26 cellular contexts compared by ENCODE assay signal in the genomic region with DNA sequence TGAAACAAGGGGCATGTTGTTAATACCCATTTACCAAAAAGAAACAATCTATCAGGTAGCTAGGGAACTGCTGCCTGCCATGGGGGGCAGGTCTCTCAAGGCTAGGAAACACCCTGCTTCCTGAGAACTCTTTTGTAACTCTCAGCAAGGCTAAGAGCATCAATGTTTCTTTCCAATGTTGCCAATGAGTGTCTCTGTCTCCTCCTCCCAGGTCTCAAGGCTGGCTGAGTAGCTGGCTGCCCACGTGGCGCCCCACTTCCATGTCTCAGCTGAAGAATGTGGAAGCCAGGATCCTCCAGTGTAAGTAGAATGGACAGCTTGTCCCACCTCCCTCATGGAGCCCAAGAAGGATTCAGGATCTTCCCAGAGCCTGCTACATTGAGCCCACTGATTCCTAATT.
DNase-seq lines count a peak whose midpoint lies in the region; ATAC-seq and TF ChIP-seq lines count a peak whose summit lies in the region.
"Had no signal": no experiment of that assay in that cellular context is flagged by ENCODE, and none has a peak within 500 bp of the region (broad histone marks: within the 10 kb centered on the region; RNA-seq: fewer than 3 reads in every experiment).

No MANE protein-coding gene starts in this region.

- H3K4me1 Mint-ChIP-seq in stimulated activated memory B cell treated with anti-CD40 and anti-IgM and Interleukin-4, amounts not matched to agents 10 μg/mL and 1 μg/mL and 100 μg/mL, for 72 hours: peaks cover 35% of the 10 kb centered on the region
- peaks cover 23% of the 10 kb centered on the region for H3K4me1 Mint-ChIP-seq in activated naive CD8-positive, alpha-beta T cell treated with anti-CD3 and anti-CD28 coated beads, Interleukin-2, amount 50 U/mL, for 24 hours

- peaks cover 22% of the 10 kb centered on the region for H3K79me2 ChIP-seq in KMS-11 (ENCODE audit: insufficient read depth, low read depth)

- H3K4me2 ChIP-seq in BLaER1 (peak overlapping the region; percentile 83; the same call in 1 of the 2 replicates), KMS-11 (peak overlapping the region; percentile 84)

- no peak overlapping the region for H3K9ac ChIP-seq in BLaER1
- H3K9ac ChIP-seq in KMS-11: no peak overlapping the region; the same call in 1 of the 2 replicates

- H3K4me3 ChIP-seq in BLaER1 (no peak overlapping the region), KMS-11 (IDR thresholded peaks at IDR 0.05; ENCODE audit: insufficient read depth, low read depth, low read length) (no peak overlapping the region), RWPE2 (ENCODE audit: severe bottlenecking) (no peak overlapping the region)
- H3K4me3 ChIP-seq: GM12878 had no signal

- H3K36me3 Mint-ChIP-seq in stimulated activated memory B cell treated with anti-CD40 and anti-IgM and Interleukin-4, amounts not matched to agents 10 μg/mL and 1 μg/mL and 100 μg/mL, for 72 hours: peaks cover 49% of the 10 kb centered on the region
- H3K36me3 Mint-ChIP-seq in activated naive CD8-positive, alpha-beta T cell treated with anti-CD3 and anti-CD28 coated beads, Interleukin-2, amount 50 U/mL, for 24 hours (ENCODE audit: low read depth): peaks cover 14% of the 10 kb centered on the region

- H3K36me3 ChIP-seq in BLaER1 (peaks cover 51% of the 10 kb centered on the region), KMS-11 (ENCODE audit: insufficient read depth) (no peaks in the 10 kb centered on the region), RWPE2 (ENCODE audit: low read depth) (peaks cover 43% of the 10 kb centered on the region)

- H3K27me3 Mint-ChIP-seq in stimulated activated memory B cell treated with anti-CD40 and anti-IgM and Interleukin-4, amounts not matched to agents 10 μg/mL and 1 μg/mL and 100 μg/mL, for 72 hours: no peaks in the 10 kb centered on the region
- H3K27me3 Mint-ChIP-seq in activated naive CD8-positive, alpha-beta T cell treated with anti-CD3 and anti-CD28 coated beads, Interleukin-2, amount 50 U/mL, for 24 hours: no peaks in the 10 kb centered on the region
- H3K27me3 Mint-ChIP-seq: IgD-negative memory B cell had no signal

- H3K4me1 ChIP-seq in BLaER1: peaks cover 46% of the 10 kb centered on the region
- peaks cover 74% of the 10 kb centered on the region for H3K4me1 ChIP-seq in KMS-11 (ENCODE audit: low read depth, poor library complexity, severe bottlenecking)
- peaks cover 34% of the 10 kb centered on the region for H3K4me1 ChIP-seq in RWPE2 (ENCODE audit: insufficient read depth, poor library complexity, severe bottlenecking)

- no peaks in the 10 kb centered on the region for H3K9me3 Mint-ChIP-seq in stimulated activated memory B cell treated with anti-CD40 and anti-IgM and Interleukin-4, amounts not matched to agents 10 μg/mL and 1 μg/mL and 100 μg/mL, for 72 hours
- no peaks in the 10 kb centered on the region for H3K9me3 Mint-ChIP-seq in activated naive CD8-positive, alpha-beta T cell treated with anti-CD3 and anti-CD28 coated beads, Interleukin-2, amount 50 U/mL, for 24 hours
- H3K9me3 Mint-ChIP-seq: CD8-positive, alpha-beta T cell; IgD-negative memory B cell had no signal

- H4K20me1 ChIP-seq in BLaER1 (no peaks in the 10 kb centered on the region), KMS-11 (ENCODE audit: insufficient read depth) (no peaks in the 10 kb centered on the region)

- no peak for ATAC-seq in RWPE2 (ENCODE audit: low read depth)
- no peak for ATAC-seq in stimulated activated memory B cell treated with anti-CD40 and anti-IgM and Interleukin-4, amounts not matched to agents 10 μg/mL and 1 μg/mL and 100 μg/mL, for 72 hours
- ATAC-seq in activated naive CD8-positive, alpha-beta T cell treated with anti-CD3 and anti-CD28 coated beads, Interleukin-2, amount 50 U/mL, for 24 hours: no peak
- ATAC-seq: CD8-positive, alpha-beta T cell; GM12878; HCT116; Panc1 had no signal

- no peak for TF ChIP-seq CTCF in KMS-11 (conservative IDR thresholded peaks at IDR 0.05; ENCODE audit: low read depth, low read length)
- no peak for TF ChIP-seq CTCF in RWPE2 (IDR thresholded peaks at IDR 0.05; ENCODE audit: poor library complexity, severe bottlenecking)

- H3K27ac ChIP-seq in BLaER1 (no peak overlapping the region), KMS-11 (peak overlapping the region; percentile 57), RWPE2 (ENCODE audit: poor library complexity, severe bottlenecking) (peak overlapping the region; percentile 71)

- peak overlapping the region; percentile 28 for H3K27ac Mint-ChIP-seq in stimulated activated memory B cell treated with anti-CD40 and anti-IgM and Interleukin-4, amounts not matched to agents 10 μg/mL and 1 μg/mL and 100 μg/mL, for 72 hours
- no peak overlapping the region for H3K27ac Mint-ChIP-seq in activated naive CD8-positive, alpha-beta T cell treated with anti-CD3 and anti-CD28 coated beads, Interleukin-2, amount 50 U/mL, for 24 hours
- H3K27ac Mint-ChIP-seq: CD8-positive, alpha-beta T cell; IgD-negative memory B cell had no signal

- no peak overlapping the region for H3K4me3 Mint-ChIP-seq in stimulated activated memory B cell treated with anti-CD40 and anti-IgM and Interleukin-4, amounts not matched to agents 10 μg/mL and 1 μg/mL and 100 μg/mL, for 72 hours
- H3K4me3 Mint-ChIP-seq in activated naive CD8-positive, alpha-beta T cell treated with anti-CD3 and anti-CD28 coated beads, Interleukin-2, amount 50 U/mL, for 24 hours: no peak overlapping the region
- H3K4me3 Mint-ChIP-seq: CD8-positive, alpha-beta T cell had no signal

- DNase-seq in RWPE2 (ENCODE audit: low spot score) (no peak), kidney tubule cell (ENCODE audit: low spot score) (no peak), AG08395 (ENCODE audit: low spot score) (no peak)
- no peak for DNase-seq in activated naive CD8-positive, alpha-beta T cell treated with anti-CD3 and anti-CD28 coated beads, Interleukin-2, amount 50 U/mL, for 24 hours
- DNase-seq: AML-193; C1 segment of cervical spinal cord; CD8-positive, alpha-beta T cell; DMS 273 treated with DMSO at 0.1 percent for 48 hours; DMS79; EL; GDM1; NCI-H1092 treated with DMSO at 0.1 percent for 48 hours; NCI-H1436; NCI-H187 treated with DMSO at 0.1 percent for 48 hours; NCI-H2107; NCI-H524; NCI-H82; SHP77 treated with DMSO at 0.1 percent for 48 hours; T-helper 1 cell had no signal

- H3K27me3 ChIP-seq in BLaER1: peaks cover 12% of the 10 kb centered on the region; the same call in 1 of the 2 replicates
- H3K27me3 ChIP-seq in KMS-11 (ENCODE audit: insufficient read depth, low read depth): no peaks in the 10 kb centered on the region
- no peaks in the 10 kb centered on the region for H3K27me3 ChIP-seq in RWPE2 (ENCODE audit: insufficient read depth, poor library complexity, severe bottlenecking)

- peaks cover 6% of the 10 kb centered on the region; the same call in 1 of the 2 replicates for H3K9me3 ChIP-seq in BLaER1
- no peaks in the 10 kb centered on the region for H3K9me3 ChIP-seq in RWPE2 (ENCODE audit: severe bottlenecking)

- no peak overlapping the region for H2AFZ ChIP-seq in KMS-11 (ENCODE audit: low read depth)
